ENCODE assay signal across 13 cellular contexts in genomic region chr10:34960983-34961382, GRCh38.
A peak's percentile ranks its signal among the peaks of the same experiment; 100 is the strongest.
DNase-seq lines count a peak whose midpoint lies in the region; ATAC-seq, FAIRE-seq and TF ChIP-seq lines count a peak whose summit lies in the region.
"Had no signal": no experiment of that assay in that cellular context is flagged by ENCODE, and none has a peak within 500 bp of the region (broad histone marks: within the 10 kb centered on the region; RNA-seq: fewer than 3 reads in every experiment).

No MANE protein-coding gene starts in this region.

- no peak overlapping the region for H2AK5ac ChIP-seq in H9 (ENCODE audit: insufficient read length, low read length)

- H3K14ac ChIP-seq in H9 (ENCODE audit: insufficient read depth, low read length) = no peak overlapping the region

- no peak overlapping the region for H4K5ac ChIP-seq in H9 (ENCODE audit: insufficient read length, low read depth, low read length)

- H3K4me1 Mint-ChIP-seq in H9 (0 out of 4 replicates have a peak, but pooled peaks cover 0 to 9% of the 10 kb centered on the region in 2 experiments), brain (peaks cover under 1% of the 10 kb centered on the region)

- WGBS in H9 (ENCODE audit: extremely low coverage, insufficient read length, low lambda C conversion rate) = no CpG with 5 or more reads among the region's 8 CpGs

- dilution Hi-C loops in keratinocyte (cut with MboI; ENCODE audit: extremely low pct_ligation_motif_present, low sequenced_read_pairs) = no loop called here

- H3K27me3 ChIP-seq in A673 (replicated peaks; ENCODE audit: insufficient read depth, low read depth, low read length, poor library complexity) (no peaks in the 10 kb centered on the region), H9 (ENCODE audit: insufficient read depth, low read length) (no peaks in the 10 kb centered on the region), keratinocyte (ENCODE audit: control insufficient read depth, extremely low read depth, insufficient read depth, low read length) (no peaks in the 10 kb centered on the region)

- H3K23me2 ChIP-seq in H9 (ENCODE audit: insufficient read length, low read depth, low read length, poor library complexity, severe bottlenecking) = no peaks in the 10 kb centered on the region

- H3K9ac ChIP-seq in H9 (ENCODE audit: extremely low read depth, insufficient read length, low read length) = no peak overlapping the region
- H3K9ac ChIP-seq in keratinocyte (ENCODE audit: control insufficient read depth, extremely low read depth, insufficient read depth, low read length) = no peak overlapping the region

- H3K27ac Mint-ChIP-seq in H9 (no peak overlapping the region), brain (no peak overlapping the region)
- H3K27ac Mint-ChIP-seq: T-helper 1 cell treated with Interleukin-12 subunit alpha and Interleukin-12 subunit beta and Interleukin-4 antibody, amounts not matched to agents 30 μg/mL and 1 μg/mL, for 36 hours had no signal

- no peak overlapping the region for H3K4ac ChIP-seq in H9 (ENCODE audit: low read depth, low read length)

- H3K9me3 Mint-ChIP-seq in H9 (no peaks in the 10 kb centered on the region), brain (peaks cover 0 to 2% (median 0%) of the 10 kb centered on the region in 5 experiments)
- H3K9me3 Mint-ChIP-seq: T-helper 1 cell treated with Interleukin-12 subunit alpha and Interleukin-12 subunit beta and Interleukin-4 antibody, amounts not matched to agents 30 μg/mL and 1 μg/mL, for 36 hours had no signal

- H3T11ph ChIP-seq in H9 (ENCODE audit: low read length) = no peak overlapping the region

- intact Hi-C loops in A673 (cut with micrococcal nuclease; ENCODE audit: unreplicated experiment) = no loop called here

- BruUV-seq in A673 (replicated peaks; lab: Mats Ljungman, UMichigan) = no TSS peak

- H3K4me2 ChIP-seq in H9 (ENCODE audit: insufficient read depth, insufficient read length, low read length) = no peak overlapping the region
- H3K4me2 ChIP-seq in keratinocyte (ENCODE audit: control insufficient read depth, extremely low read depth, insufficient read depth, low read depth, low read length) = no peak overlapping the region

- no peaks in the 10 kb centered on the region; the same call in 1 of the 2 replicates for H3K27me3 Mint-ChIP-seq in H9 (ENCODE audit: low read depth)
- H3K27me3 Mint-ChIP-seq in brain = peaks cover 6% of the 10 kb centered on the region

- H2BK15ac ChIP-seq in H9 (ENCODE audit: low read depth, low read length) = no peak overlapping the region

- H3K4me1 ChIP-seq in A673 (ENCODE audit: insufficient read depth, low read length, poor library complexity, severe bottlenecking) (no peaks in the 10 kb centered on the region), H9 (ENCODE audit: insufficient read depth, low read length) (no peaks in the 10 kb centered on the region), keratinocyte (ENCODE audit: control insufficient read depth, extremely low read depth, insufficient read depth, low read length) (no peaks in the 10 kb centered on the region)

- H2AFZ ChIP-seq in H9 (ENCODE audit: low read length) (no peak overlapping the region), keratinocyte (ENCODE audit: control insufficient read depth, low read length) (no peak overlapping the region)

- no peaks in the 10 kb centered on the region for H3K79me1 ChIP-seq in H9 (ENCODE audit: insufficient read depth, low read depth, low read length, poor library complexity, severe bottlenecking)

- no peaks in the 10 kb centered on the region for H3K9me1 ChIP-seq in keratinocyte (ENCODE audit: control insufficient read depth, extremely low read depth, insufficient read depth, low read length)

- H3K36me3 ChIP-seq in A673 (ENCODE audit: insufficient read depth, low read length, poor library complexity, severe bottlenecking) (no peaks in the 10 kb centered on the region), keratinocyte (ENCODE audit: control insufficient read depth in 2 of 2, extremely low read depth in 1 of 2, insufficient read depth in 2 of 2, low read length in 2 of 2) (no peaks in the 10 kb centered on the region)

- H4K20me1 ChIP-seq in H9 (ENCODE audit: control insufficient read depth, insufficient read depth, insufficient read length) = no peaks in the 10 kb centered on the region
- no peaks in the 10 kb centered on the region for H4K20me1 ChIP-seq in keratinocyte (ENCODE audit: control insufficient read depth, extremely low read depth, insufficient read depth, low read length)

- no peak overlapping the region for H2BK5ac ChIP-seq in H9 (ENCODE audit: insufficient read length, low read length)

- H3K23ac ChIP-seq in H9 (ENCODE audit: insufficient read length, low read depth, low read length) = no peak overlapping the region

- H4K8ac ChIP-seq in H9 (replicated peaks; ENCODE audit: insufficient read length, low read depth, low read length) = no peak overlapping the region

- H3K9me3 ChIP-seq in A673 (ENCODE audit: low read depth, low read length, poor library complexity, severe bottlenecking) (no peaks in the 10 kb centered on the region), H9 (ENCODE audit: control insufficient read depth, low read depth, low read length) (no peaks in the 10 kb centered on the region), keratinocyte (ENCODE audit: control insufficient read depth, low read depth, low read length) (no peaks in the 10 kb centered on the region)

- H3K79me2 ChIP-seq in H9 (ENCODE audit: insufficient read depth, low read length) = no peaks in the 10 kb centered on the region
- no peaks in the 10 kb centered on the region for H3K79me2 ChIP-seq in keratinocyte (ENCODE audit: control insufficient read depth, insufficient read depth, low read length)

- H3K4me3 ChIP-seq in A673 (ENCODE audit: low read depth, low read length, poor library complexity, severe bottlenecking) (no peak overlapping the region), keratinocyte (ENCODE audit: control insufficient read depth in 2 of 3, extremely low read depth in 1 of 3, insufficient read depth in 2 of 3, low read depth in 1 of 3, low read length in 3 of 3) (no peak overlapping the region)

- H2BK12ac ChIP-seq in H9 (ENCODE audit: insufficient read length, low read depth, low read length) = no peak overlapping the region

- ATAC-seq in HG03521 (IDR thresholded peaks at IDR 0.05; ENCODE audit: unreplicated experiment) = no peak
- ATAC-seq in GM19324 (IDR thresholded peaks at IDR 0.05; ENCODE audit: low FRiP score, unreplicated experiment) = no peak

- peak; percentile 19 for DNase-seq in A673 (ENCODE audit: low spot score)
- DNase-seq in H9 = no peak
- DNase-seq in keratinocyte (ENCODE audit: low read depth, low spot score) = no peak
- no peak for DNase-seq in activated naive CD4-positive, alpha-beta T cell treated with Interleukin-2 at 50 U/mL for 16 hours
- no peak for DNase-seq in NCI-H1092 (lab: John Stamatoyannopoulos, UW)
- DNase-seq: NCI-H2171 treated with DMSO at 0.1 percent for 48 hours, retina had no signal

- no peak overlapping the region for H3K56ac ChIP-seq in H9 (ENCODE audit: insufficient read length, low read depth, low read length)

- H3K27ac ChIP-seq in A673 (ENCODE audit: low read depth, low read length, poor library complexity, severe bottlenecking) = no peak overlapping the region
- H3K27ac ChIP-seq in H9 (ENCODE audit: insufficient read length, low read depth, low read length) = no peak overlapping the region
- H3K27ac ChIP-seq in keratinocyte (ENCODE audit: control insufficient read depth, insufficient read depth, low read length) = no peak overlapping the region

- CTCF ChIA-PET in A673 (lab: Charles Lee) = no interaction called here

- FAIRE-seq in keratinocyte (lab: Jason Lieb, UNC) = no peak
- FAIRE-seq: colon, islet of Langerhans had no signal

- no peak overlapping the region for H3K18ac ChIP-seq in H9 (ENCODE audit: insufficient read length, low read depth, low read length)

- H2BK120ac ChIP-seq in H9 (ENCODE audit: low read depth, low read length, poor library complexity, severe bottlenecking) = no peak overlapping the region

- H3K36me3 Mint-ChIP-seq in H9 (ENCODE audit: insufficient read depth in 1 of 3, low read depth in 3 of 3) (no peaks in the 10 kb centered on the region), brain (no peaks in the 10 kb centered on the region)

- H3K4me3 Mint-ChIP-seq in H9 = no peak overlapping the region
- no peak overlapping the region for H3K4me3 Mint-ChIP-seq in brain
- H3K4me3 Mint-ChIP-seq: T-helper 1 cell treated with Interleukin-12 subunit alpha and Interleukin-12 subunit beta and Interleukin-4 antibody, amounts not matched to agents 30 μg/mL and 1 μg/mL, for 36 hours had no signal

- no peak overlapping the region for H4K91ac ChIP-seq in H9 (ENCODE audit: insufficient read length, low read depth, low read length)

- POLR2A ChIA-PET in A673 (lab: Charles Lee; ENCODE audit: low non-redundant PET) = no interaction called here

- peak; percentile 38 for TF ChIP-seq CTCF in A673 (conservative IDR thresholded peaks at IDR 0.05; ENCODE audit: low read depth, low read length)
- TF ChIP-seq CTCF in H9 (conservative IDR thresholded peaks at IDR 0.05) = peak; percentile 41; the same call in 2 of the 3 replicates
- TF ChIP-seq CTCF in brain (conservative IDR thresholded peaks at IDR 0.05) = peak; percentile 38 to 43
- peak; percentile 19 to 38 (median 34) for TF ChIP-seq CTCF in keratinocyte (optimal IDR thresholded peaks at IDR 0.05 in 1 of 3, IDR thresholded peaks at IDR 0.05 in 1 of 3, conservative IDR thresholded peaks at IDR 0.05 in 1 of 3; ENCODE audit: extremely low read depth in 1 of 3, insufficient read depth in 2 of 3, low read length in 3 of 3)

- no peak overlapping the region for H2BK20ac ChIP-seq in H9 (ENCODE audit: low read depth, low read length, poor library complexity, severe bottlenecking)
